8 cellular contexts compared by ENCODE assay signal in genomic region chr11:19259487-19260345, GRCh38. TPM values are rescaled to one million over a fixed set of nuclear protein-coding genes. Genes with fewer than 3 reads are reported as not detected.
DNase-seq lines count a peak whose midpoint lies in the region; ATAC-seq, FAIRE-seq and TF ChIP-seq lines count a peak whose summit lies in the region.

No MANE protein-coding gene starts in this region.

- DNase-seq in GM19239 (ENCODE audit: insufficient read length, low spot score), result peak; percentile 45
- DNase-seq in LHCN-M2 (ENCODE audit: low read depth), result peak; percentile 39
- DNase-seq in T-helper 17 cell, result peak; percentile 37 to 42 (median 39)
- peak; percentile 4 for DNase-seq in astrocyte (ENCODE audit: low read depth)
- peak; percentile 77 for DNase-seq in hepatocyte (ENCODE audit: low spot score)
- DNase-seq in small intestine, result peak; percentile 64
- DNase-seq in cerebellar nuclear complex (lab: John Stamatoyannopoulos, UW), result no peak

- peaks cover 4% of the 10 kb centered on the region for H3K9me3 Mint-ChIP-seq in astrocyte (ENCODE audit: unreplicated experiment)

- peak; percentile 99 for TF ChIP-seq CTCF in C4-2B (conservative IDR thresholded peaks at IDR 0.05)
- TF ChIP-seq CTCF in astrocyte (IDR thresholded peaks at IDR 0.05; ENCODE audit: insufficient read depth, low read depth, low read length), result peak; percentile 98
- TF ChIP-seq CTCF in hepatocyte (IDR thresholded peaks at IDR 0.05; ENCODE audit: poor library complexity), result peak; percentile 88

- no peak overlapping the region for H3K27ac ChIP-seq in C4-2B
- no peak overlapping the region for H3K27ac ChIP-seq in astrocyte (ENCODE audit: low read depth, low read length)
- H3K27ac ChIP-seq in hepatocyte, result no peak overlapping the region
- no peak overlapping the region for H3K27ac ChIP-seq in small intestine (ENCODE audit: low read depth in 1 of 2, low read length in 1 of 2)

- H3K4me2 ChIP-seq in astrocyte (ENCODE audit: low read length) (no peak overlapping the region), hepatocyte (no peak overlapping the region)

- H2AFZ ChIP-seq in astrocyte (ENCODE audit: low read depth, low read length) (no peak overlapping the region), hepatocyte (no peak overlapping the region)

- H3K4me1 ChIP-seq in astrocyte (ENCODE audit: insufficient read depth, low read length) (no peaks in the 10 kb centered on the region), hepatocyte (ENCODE audit: insufficient read depth) (no peaks in the 10 kb centered on the region), small intestine (ENCODE audit: control insufficient read depth in 2 of 2, insufficient read depth in 1 of 2, low read depth in 1 of 2, low read length in 1 of 2) (no peaks in the 10 kb centered on the region)

- H3K4me3 Mint-ChIP-seq in T-helper 17 cell (no peak overlapping the region), astrocyte (ENCODE audit: unreplicated experiment) (no peak overlapping the region)

- H3K9me2 ChIP-seq in hepatocyte (replicated peaks; ENCODE audit: insufficient read depth), result no peaks in the 10 kb centered on the region

- H3K79me2 ChIP-seq in astrocyte (ENCODE audit: insufficient read depth, low read length) (no peaks in the 10 kb centered on the region), hepatocyte (no peaks in the 10 kb centered on the region)

- H3K27me3 ChIP-seq in astrocyte (ENCODE audit: insufficient read depth, low read length), result peaks cover 3% of the 10 kb centered on the region
- no peaks in the 10 kb centered on the region for H3K27me3 ChIP-seq in hepatocyte
- H3K27me3 ChIP-seq in small intestine (ENCODE audit: control insufficient read depth in 2 of 2, insufficient read depth in 2 of 2, low read length in 2 of 2), result no peaks in the 10 kb centered on the region

- H3K36me3 Mint-ChIP-seq in T-helper 17 cell (ENCODE audit: low read depth) (no peaks in the 10 kb centered on the region), astrocyte (ENCODE audit: low read depth, unreplicated experiment) (no peaks in the 10 kb centered on the region)

- H3K27me3 Mint-ChIP-seq in T-helper 17 cell (peaks cover 20% of the 10 kb centered on the region), astrocyte (ENCODE audit: low read depth, unreplicated experiment) (peaks cover 10% of the 10 kb centered on the region)

- H3K4me3 ChIP-seq in astrocyte (ENCODE audit: insufficient read depth, low read depth, low read length), result no peak overlapping the region
- H3K4me3 ChIP-seq in hepatocyte, result no peak overlapping the region
- H3K4me3 ChIP-seq in small intestine (ENCODE audit: low read depth in 1 of 2, low read length in 2 of 2), result no peak overlapping the region

- H3K27ac Mint-ChIP-seq in T-helper 17 cell, result no peak overlapping the region
- no peak overlapping the region for H3K27ac Mint-ChIP-seq in astrocyte (ENCODE audit: unreplicated experiment)

- H3K36me3 ChIP-seq in astrocyte (ENCODE audit: insufficient read depth, low read length), result no peaks in the 10 kb centered on the region
- no peaks in the 10 kb centered on the region for H3K36me3 ChIP-seq in hepatocyte (replicated peaks; ENCODE audit: insufficient read depth, low read depth)
- H3K36me3 ChIP-seq in small intestine (ENCODE audit: control insufficient read depth in 2 of 2, insufficient read depth in 2 of 2, low read length in 2 of 2), result no peaks in the 10 kb centered on the region

- peak; percentile 82 for ATAC-seq in T-helper 17 cell

- no peaks in the 10 kb centered on the region for H3K9me3 ChIP-seq in T-helper 17 cell (ENCODE audit: control insufficient read depth, low read length, poor library complexity, severe bottlenecking)
- no peaks in the 10 kb centered on the region for H3K9me3 ChIP-seq in astrocyte (ENCODE audit: insufficient read depth, low read depth, low read length)
- H3K9me3 ChIP-seq in hepatocyte (ENCODE audit: low read depth), result no peaks in the 10 kb centered on the region
- H3K9me3 ChIP-seq in small intestine (ENCODE audit: control insufficient read depth, low read depth), result no peaks in the 10 kb centered on the region

- H4K20me1 ChIP-seq in astrocyte (ENCODE audit: insufficient read depth, low read length), result no peaks in the 10 kb centered on the region
- H4K20me1 ChIP-seq in hepatocyte (ENCODE audit: insufficient read depth, poor library complexity, severe bottlenecking), result no peaks in the 10 kb centered on the region

- H3K4me1 Mint-ChIP-seq in T-helper 17 cell, result peaks cover 2% of the 10 kb centered on the region
- H3K4me1 Mint-ChIP-seq in astrocyte (ENCODE audit: low read depth, unreplicated experiment), result peaks cover 3% of the 10 kb centered on the region

- no peak overlapping the region for H3K9ac ChIP-seq in astrocyte (ENCODE audit: low read length)

- peak; percentile 93 for FAIRE-seq in GM19239 (lab: Jason Lieb, UNC)
- FAIRE-seq in astrocyte (lab: Jason Lieb, UNC), result no peak
- no peak for FAIRE-seq in small intestine (lab: Jason Lieb, UNC)

- WGBS in hepatocyte (ENCODE audit: low lambda C conversion rate, missing lambda C conversion rate), result 57% methylated on average over 6 of the region's 6 CpGs
- WGBS in small intestine, 3 donors, result 42 to 50% (median 44%) methylated on average over 6 of the region's 6 CpGs

RNA-seq across cellular contexts. Expression of gene E2F8, which starts 19.0 kb away (rescaled TPM):
- total RNA-seq in LHCN-M2 (2014; rRNA removed), result 3.0 and 4.9 TPM in 2 replicates
- 1.2 TPM for polyA plus RNA-seq in LHCN-M2 (2012)
- total RNA-seq in T-helper 17 cell, result under 1 TPM in 1 of 2 donors, not detected in 1; 0.21 TPM
- 0.17 and 0.27 TPM in 2 replicates for total RNA-seq in astrocyte
- 2.1 and 2.3 TPM in 2 replicates for total RNA-seq in hepatocyte
- polyA plus RNA-seq in hepatocyte, result 0.42 and 0.64 TPM in 2 replicates
- polyA plus RNA-seq in small intestine, result 1 to 10 TPM in 1 of 3 donors, under 1 TPM in 2; 0.27 to 4.7 (median 0.45) TPM

RNA-seq across cellular contexts. Expression of gene CSRP3, which starts 57.9 kb away (rescaled TPM):
- total RNA-seq in LHCN-M2 (2014; rRNA removed) (0.32 and 0.46 TPM in 2 replicates), T-helper 17 cell (not detected), astrocyte (0.43 and 0.70 TPM in 2 replicates), hepatocyte (0.88 TPM in 1 of 2 replicates, not detected in the other)
- polyA plus RNA-seq in LHCN-M2 (2012), result 0.45 TPM
- polyA plus RNA-seq in hepatocyte (0.41 and 0.77 TPM in 2 replicates), small intestine (10 to 100 TPM in 1 of 3 donors, 1 to 10 TPM in 1, under 1 TPM in 1; 0.09 to 17.0 (median 1.1) TPM)

Comparison
In these comparisons a context has a peak if more than half of its experiments do, and no peak if none do; other contexts are left out.
1. DNase-seq: peak in GM19239 (single experiment), LHCN-M2 (single experiment), T-helper 17 cell (3 of 3), astrocyte (single experiment), hepatocyte (single experiment) and small intestine (single experiment); none in cerebellar nuclear complex (0 of 2).
2. Peak in every context shown above with its lines, with median percentiles within 50 percentile points of each other: CTCF ChIP-seq.